Comparison of ENCODE assay signal across 9 cellular contexts in the genomic region with DNA sequence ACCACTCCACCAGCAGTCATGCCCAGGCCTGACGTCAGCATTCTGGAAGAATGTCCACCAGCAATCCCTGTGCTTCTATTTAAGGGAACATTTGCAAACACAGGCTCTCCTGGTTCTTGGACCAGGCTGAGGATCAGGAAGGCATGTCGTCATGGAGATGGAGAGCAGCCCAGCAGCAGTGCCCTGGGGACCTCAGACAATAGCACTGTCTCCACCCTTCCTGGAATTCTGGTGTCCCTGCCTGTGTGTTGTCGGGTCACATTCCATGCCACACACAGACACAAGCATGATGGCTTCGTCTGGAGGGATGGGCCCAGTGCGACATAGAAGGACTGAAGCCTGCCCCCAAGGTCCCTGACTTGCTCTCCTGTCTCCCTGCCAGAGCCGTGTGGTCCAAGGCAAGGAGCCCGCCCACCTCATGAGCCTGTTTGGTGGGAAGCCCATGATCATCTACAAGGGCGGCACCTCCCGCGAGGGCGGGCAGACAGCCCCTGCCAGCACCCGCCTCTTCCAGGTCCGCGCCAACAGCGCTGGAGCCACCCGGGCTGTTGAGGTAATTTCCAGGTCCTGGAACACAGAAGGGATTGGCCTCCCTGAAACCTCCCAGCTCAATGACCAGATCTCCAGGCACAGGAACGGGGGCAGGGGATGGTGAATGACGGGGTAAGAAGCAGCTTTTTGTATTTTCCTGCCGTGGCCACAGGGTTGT. TPM values are rescaled to one million over a fixed set of nuclear protein-coding genes. Genes with fewer than 3 reads are reported as not detected.
DNase-seq lines count a peak whose midpoint lies in the region; ATAC-seq and TF ChIP-seq lines count a peak whose summit lies in the region.
"Had no signal": no experiment of that assay in that cellular context is flagged by ENCODE, and none has a peak within 500 bp of the region (broad histone marks: within the 10 kb centered on the region; RNA-seq: fewer than 3 reads in every experiment).

No MANE protein-coding gene starts in this region.

- dilution Hi-C loops in mammary epithelial cell (cut with HindIII; ENCODE audit: low sequenced_read_pairs): no loop called here

- CTCF ChIA-PET in mammary epithelial cell (lab: Charles Lee; ENCODE audit: low non-redundant PET): interaction anchor here (0.6 kb wide), 1 partner anchor 819 kb away, joined by 4 read pairs; no protein-coding TSS in a partner anchor

- no TSS peak for BruUV-seq in mammary epithelial cell (replicated peaks; lab: Mats Ljungman, UMichigan)

- no peaks in the 10 kb centered on the region for H3K79me2 ChIP-seq in mammary epithelial cell (ENCODE audit: insufficient read depth, low read length)

- peaks cover 30% of the 10 kb centered on the region for H3K36me3 ChIP-seq in mammary epithelial cell (ENCODE audit: insufficient read depth, low read length)
- H3K36me3 ChIP-seq in gastrocnemius medialis: peaks cover 0 to 84% of the 10 kb centered on the region in 2 donors

- peaks cover 27% of the 10 kb centered on the region for H3K4me1 ChIP-seq in mammary epithelial cell (ENCODE audit: insufficient read depth, low read length)
- peaks cover 33% of the 10 kb centered on the region in 2 donors for H3K4me1 ChIP-seq in gastrocnemius medialis

- ATAC-seq in gastrocnemius medialis (peak; percentile 89 to 90), GM19397 (IDR thresholded peaks at IDR 0.05; ENCODE audit: unreplicated experiment) (no peak)

- no peaks in the 10 kb centered on the region for H3K9me3 ChIP-seq in mammary epithelial cell (replicated peaks; ENCODE audit: insufficient read depth, low read length)
- H3K9me3 ChIP-seq in gastrocnemius medialis: no peaks in the 10 kb centered on the region

- H3K4me2 ChIP-seq in mammary epithelial cell (ENCODE audit: insufficient read depth, low read depth, low read length): no peak overlapping the region

- peak; percentile 39 to 55 for TF ChIP-seq POLR2A in gastrocnemius medialis (IDR thresholded peaks at IDR 0.05)

- in situ Hi-C loops in mammary epithelial cell (cut with MboI; ENCODE audit: low sequenced_read_pairs in 2 of 2): loop anchor here in 1 of 2 donors (10.0 kb wide), 1 partner anchor 49 kb away; the partner anchor contains the start of gene STOM
- in situ Hi-C loops in gastrocnemius medialis (cut with MboI; ENCODE audit: low sequenced_read_pairs in 4 of 4): loop anchor here in 3 of 4 donors (5.0 to 10.0 kb wide), 2 partner anchors 49 to 71 kb away; partner anchors contain the start of gene STOM (in 2 of the 3)

- H3K27me3 ChIP-seq in mammary epithelial cell (ENCODE audit: insufficient read depth, low read length) (no peaks in the 10 kb centered on the region), gastrocnemius medialis (no peaks in the 10 kb centered on the region)

- no peak overlapping the region for H3K9ac ChIP-seq in mammary epithelial cell (ENCODE audit: insufficient read depth, low read length)

- H3K27ac ChIP-seq in mammary epithelial cell (ENCODE audit: insufficient read depth, low read depth, low read length) (no peak overlapping the region), gastrocnemius medialis (peak overlapping the region; percentile 88 to 91 (median 88))

- intact Hi-C loops in mammary epithelial cell (cut with micrococcal nuclease): no loop called here
- intact Hi-C loops in gastrocnemius medialis (cut with DNase I; ENCODE audit: low total_unique reads): loop anchor here (1.0 to 2.0 kb wide), 2 partner anchors 39 to 44 kb away; partner anchors contain the start of gene STOM

- DNase-seq in ELF-1 (ENCODE audit: low read depth, low spot score): peak; percentile 83
- peak; percentile 23 for DNase-seq in mammary epithelial cell
- peak; percentile 57 for DNase-seq in iPS-NIHi11 (ENCODE audit: low spot score)
- peak; percentile 74 to 91 for DNase-seq in gastrocnemius medialis
- no peak for DNase-seq in activated gamma-delta T cell (lab: John Stamatoyannopoulos, UW)
- no peak for DNase-seq in kidney glomerular epithelial cell (lab: John Stamatoyannopoulos, UW)
- DNase-seq in stimulated activated CD8-positive, alpha-beta memory T cell treated with anti-CD3 and anti-CD28 coated beads, Interleukin-4, amount 100 ng/mL, for 48 hours: no peak
- DNase-seq: NCI-H1092 had no signal

- TF ChIP-seq CTCF in mammary epithelial cell (conservative IDR thresholded peaks at IDR 0.05 in 1 of 2, IDR thresholded peaks at IDR 0.05 in 1 of 2; ENCODE audit: extremely low read depth in 1 of 2, insufficient read depth in 1 of 2, low read depth in 1 of 2, low read length in 2 of 2): no peak
- TF ChIP-seq CTCF in gastrocnemius medialis (IDR thresholded peaks at IDR 0.05 in 4 of 5, conservative IDR thresholded peaks at IDR 0.05 in 1 of 5): no peak

- WGBS in mammary epithelial cell (ENCODE audit: low coverage, missing lambda C conversion rate): 29% methylated on average over 15 of the region's 19 CpGs

- no peak overlapping the region for H2AFZ ChIP-seq in mammary epithelial cell (ENCODE audit: low read depth, low read length)

- H4K20me1 ChIP-seq in mammary epithelial cell (ENCODE audit: insufficient read depth, low read length): no peaks in the 10 kb centered on the region

- no peak overlapping the region for H3K4me3 ChIP-seq in mammary epithelial cell (replicated peaks in 1 of 3; ENCODE audit: insufficient read depth in 1 of 3, low read depth in 2 of 3, low read length in 3 of 3)
- H3K4me3 ChIP-seq in gastrocnemius medialis: peak overlapping the region in 2 of 4 donors; percentile 5 to 25

RNA-seq across cellular contexts. Expression of gene STOM, which starts 43.8 kb away (rescaled TPM):
- total RNA-seq in mammary epithelial cell (100 to 1,000 TPM in 1 of 2 donors, 10 to 100 TPM in 1; 80.3 to 124 TPM), gastrocnemius medialis (10 to 100 TPM; 60.0 to 89.5 (median 76.3) TPM)
- polyA plus RNA-seq in mammary epithelial cell: 71.7 TPM
- polyA minus RNA-seq in mammary epithelial cell: 41.9 TPM

RNA-seq across cellular contexts. Expression of gene GSN, which starts 58.3 kb away (rescaled TPM):
- total RNA-seq in mammary epithelial cell (100 to 1,000 TPM; 196 to 723 TPM), gastrocnemius medialis (100 to 1,000 TPM; 487 to 785 (median 662) TPM)
- polyA plus RNA-seq in mammary epithelial cell: 462 TPM
- 325 TPM for polyA minus RNA-seq in mammary epithelial cell

Comparison
In these comparisons a context has a peak if more than half of its experiments do, and no peak if none do; other contexts are left out.
1. DNase-seq: peak in ELF-1 (single experiment), mammary epithelial cell (single experiment), iPS-NIHi11 (single experiment) and gastrocnemius medialis (2 of 2); none in activated gamma-delta T cell (single experiment), kidney glomerular epithelial cell (single experiment) and stimulated activated CD8-positive, alpha-beta memory T cell treated with anti-CD3 and anti-CD28 coated beads, Interleukin-4, amount 100 ng/mL, for 48 hours (single experiment).